12 cellular contexts compared by ENCODE assay signal in genomic region chr4:6272863-6273660, GRCh38. TPM values are rescaled to one million over a fixed set of nuclear protein-coding genes. Genes with fewer than 3 reads are reported as not detected.
DNase-seq lines count a peak whose midpoint lies in the region; ATAC-seq and TF ChIP-seq lines count a peak whose summit lies in the region.
"Had no signal": no experiment of that assay in that cellular context is flagged by ENCODE, and none has a peak within 500 bp of the region (broad histone marks: within the 10 kb centered on the region; RNA-seq: fewer than 3 reads in every experiment).

No MANE protein-coding gene starts in this region.

- peaks cover 3 to 5% of the 10 kb centered on the region in 2 donors for H3K36me3 ChIP-seq in muscle layer of duodenum (ENCODE audit: control insufficient read depth in 1 of 2, insufficient read depth in 2 of 2, low read length in 2 of 2)
- H3K36me3 ChIP-seq: prostate gland had no signal

- H3K18ac ChIP-seq in H9 (ENCODE audit: insufficient read length, low read depth, low read length), result no peak overlapping the region

- POLR2A ChIA-PET in AG04450 (lab: Yijun Ruan, JAX), result interaction anchor here (1.0 kb wide), 1 partner anchor 25 kb away, joined by 3 read pairs; no protein-coding TSS in a partner anchor

- peak overlapping the region in 1 of 3 experiments; percentile 55; a peak in 4 of 7 replicates for H3K27ac Mint-ChIP-seq in H9
- H3K27ac Mint-ChIP-seq: T-helper 1 cell treated with Interleukin-12 subunit alpha and Interleukin-12 subunit beta and Interleukin-4 antibody, amounts not matched to agents 30 μg/mL and 1 μg/mL, for 36 hours had no signal

- H3K79me2 ChIP-seq in H9 (ENCODE audit: insufficient read depth, low read length), result no peaks in the 10 kb centered on the region

- H2BK12ac ChIP-seq in H9 (ENCODE audit: insufficient read length, low read depth, low read length), result no peak overlapping the region

- no peaks in the 10 kb centered on the region; a peak in 1 of 7 replicates for H3K36me3 Mint-ChIP-seq in H9 (ENCODE audit: insufficient read depth in 1 of 3, low read depth in 3 of 3)

- peaks cover 2% of the 10 kb centered on the region for H3K27me3 ChIP-seq in AG04450 (ENCODE audit: control insufficient read depth, insufficient read depth, low read length)
- H3K27me3 ChIP-seq in muscle layer of duodenum (ENCODE audit: low read depth, low read length), result no peaks in the 10 kb centered on the region
- no peaks in the 10 kb centered on the region for H3K27me3 ChIP-seq in H9 (ENCODE audit: insufficient read depth, low read length)

- H3K23me2 ChIP-seq in H9 (ENCODE audit: insufficient read length, low read depth, low read length, poor library complexity, severe bottlenecking), result no peaks in the 10 kb centered on the region

- peak overlapping the region in 1 of 2 experiments; percentile 50; a peak in 1 of 5 replicates for H3K4me3 Mint-ChIP-seq in H9
- H3K4me3 Mint-ChIP-seq: T-helper 1 cell treated with Interleukin-12 subunit alpha and Interleukin-12 subunit beta and Interleukin-4 antibody, amounts not matched to agents 30 μg/mL and 1 μg/mL, for 36 hours had no signal

- ATAC-seq in HG03045 (IDR thresholded peaks at IDR 0.05; ENCODE audit: unreplicated experiment), result no peak

- no peak overlapping the region for H4K5ac ChIP-seq in H9 (ENCODE audit: insufficient read length, low read depth, low read length)

- H3K14ac ChIP-seq in H9 (ENCODE audit: insufficient read depth, low read length), result no peak overlapping the region

- H3K4me1 Mint-ChIP-seq in H9, result peaks cover 33 to 48% of the 10 kb centered on the region in 2 experiments

- no peak overlapping the region for H3T11ph ChIP-seq in H9 (ENCODE audit: low read length)

- no peak overlapping the region for H2BK20ac ChIP-seq in H9 (ENCODE audit: low read depth, low read length, poor library complexity, severe bottlenecking)

- peaks cover 3% of the 10 kb centered on the region for H4K20me1 ChIP-seq in H9 (ENCODE audit: control insufficient read depth, insufficient read depth, insufficient read length)

- H3K9ac ChIP-seq in H9 (ENCODE audit: extremely low read depth, insufficient read length, low read length), result no peak overlapping the region

- H4K91ac ChIP-seq in H9 (ENCODE audit: insufficient read length, low read depth, low read length), result no peak overlapping the region

- H4K8ac ChIP-seq in H9 (replicated peaks; ENCODE audit: insufficient read length, low read depth, low read length), result no peak overlapping the region

- no peaks in the 10 kb centered on the region for H3K9me3 Mint-ChIP-seq in H9
- H3K9me3 Mint-ChIP-seq: T-helper 1 cell treated with Interleukin-12 subunit alpha and Interleukin-12 subunit beta and Interleukin-4 antibody, amounts not matched to agents 30 μg/mL and 1 μg/mL, for 36 hours had no signal

- no peak overlapping the region for H3K4me2 ChIP-seq in H9 (ENCODE audit: insufficient read depth, insufficient read length, low read length)

- peak overlapping the region; percentile 39 for H3K4me3 ChIP-seq in AG04450 (ENCODE audit: low read depth, low read length)
- peak overlapping the region; percentile 28 to 95 for H3K4me3 ChIP-seq in muscle layer of duodenum (ENCODE audit: low read depth in 1 of 2, low read length in 2 of 2)
- H3K4me3 ChIP-seq: prostate gland had no signal

- H2BK15ac ChIP-seq in H9 (ENCODE audit: low read depth, low read length), result no peak overlapping the region

- CTCF ChIA-PET in AG04450 (lab: Charles Lee), result interaction anchor here (3.2 to 19.8 kb wide), 2 partner anchors 23 to 56 kb away, joined by 15 to 310 read pairs; no protein-coding TSS in a partner anchor

- no peaks in the 10 kb centered on the region; the same call in 1 of the 2 replicates for H3K9me3 ChIP-seq in AG04450 (ENCODE audit: control insufficient read depth, insufficient read depth, low read length)
- H3K9me3 ChIP-seq in muscle layer of duodenum (ENCODE audit: control insufficient read depth in 1 of 2, low read length in 2 of 2), result no peaks in the 10 kb centered on the region
- H3K9me3 ChIP-seq in H9 (ENCODE audit: control insufficient read depth, low read depth, low read length), result no peaks in the 10 kb centered on the region
- H3K9me3 ChIP-seq: prostate gland had no signal

- no peak overlapping the region for H2BK120ac ChIP-seq in H9 (ENCODE audit: low read depth, low read length, poor library complexity, severe bottlenecking)

- H3K27ac ChIP-seq in AG04450 (ENCODE audit: low read depth, low read length) (peak overlapping the region; percentile 96), muscle layer of duodenum (ENCODE audit: low read length) (peak overlapping the region; percentile 74), H9 (ENCODE audit: insufficient read length, low read depth, low read length) (no peak overlapping the region)

- no CpG with 5 or more reads among the region's 15 CpGs for WGBS in H9 (ENCODE audit: extremely low coverage, insufficient read length, low lambda C conversion rate)

- no peak overlapping the region for H2AFZ ChIP-seq in H9 (ENCODE audit: low read length)

- peak; percentile 75 for DNase-seq in AG04450 (ENCODE audit: low read depth, low spot score)
- peak; percentile 60 for DNase-seq in LHCN-M2 (ENCODE audit: low read depth)
- peak; percentile 65 for DNase-seq in dedifferentiated amniotic fluid mesenchymal stem cell (ENCODE audit: extremely low spot score)
- DNase-seq in activated CD4-positive, alpha-beta T cell treated with anti-CD3 and anti-CD28 coated beads for 4 hours, result no peak
- DNase-seq in UCSD-AML1 (lab: John Stamatoyannopoulos, UW; ENCODE audit: unreplicated experiment), result no peak
- no peak for DNase-seq in H9
- DNase-seq: DMS153, Karpas-422 had no signal

- H3K23ac ChIP-seq in H9 (ENCODE audit: insufficient read length, low read depth, low read length), result no peak overlapping the region

- peaks cover 9% of the 10 kb centered on the region for H3K27me3 Mint-ChIP-seq in H9 (ENCODE audit: low read depth)

- no peak overlapping the region for H2BK5ac ChIP-seq in H9 (ENCODE audit: insufficient read length, low read length)

- H3K4me1 ChIP-seq in muscle layer of duodenum (ENCODE audit: control insufficient read depth in 1 of 2, insufficient read depth in 2 of 2, low read length in 2 of 2) (peaks cover 40 to 74% of the 10 kb centered on the region in 2 donors), H9 (ENCODE audit: insufficient read depth, low read length) (no peaks in the 10 kb centered on the region; the same call in 1 of the 2 replicates)

- H3K79me1 ChIP-seq in H9 (ENCODE audit: insufficient read depth, low read depth, low read length, poor library complexity, severe bottlenecking), result no peaks in the 10 kb centered on the region

- 0 out of 2 replicates have a peak, but pooled peaks have one; percentile 1 for TF ChIP-seq CTCF in AG04450 (IDR thresholded peaks at IDR 0.05; ENCODE audit: low read depth, low read length)
- no peak for TF ChIP-seq CTCF in H9 (conservative IDR thresholded peaks at IDR 0.05)

- H2AK5ac ChIP-seq in H9 (ENCODE audit: insufficient read length, low read length), result no peak overlapping the region

- no peak overlapping the region for H3K56ac ChIP-seq in H9 (ENCODE audit: insufficient read length, low read depth, low read length)

- H3K4ac ChIP-seq in H9 (ENCODE audit: low read depth, low read length), result no peak overlapping the region

RNA-seq across cellular contexts. Expression of gene WFS1, which starts 3.4 kb away (rescaled TPM):
- polyA plus RNA-seq in AG04450 (2011; rRNA removed), result 46.8 and 64.6 TPM in 2 replicates
- polyA minus RNA-seq in AG04450 (2011; rRNA and poly(A)+ RNA removed), result 51.3 and 72.8 TPM in 2 replicates
- total RNA-seq in LHCN-M2 (2014; rRNA removed) (19.5 and 23.3 TPM in 2 replicates), H9 (2021) (17.5 and 18.9 TPM in 2 replicates)
- 22.4 TPM for polyA plus RNA-seq in LHCN-M2 (2012)

Comparison
In these comparisons a context has a peak if more than half of its experiments do, and no peak if none do; other contexts are left out.
1. DNase-seq: peak in AG04450 (single experiment), LHCN-M2 (single experiment) and dedifferentiated amniotic fluid mesenchymal stem cell (single experiment); none in activated CD4-positive, alpha-beta T cell treated with anti-CD3 and anti-CD28 coated beads for 4 hours (0 of 2), UCSD-AML1 (single experiment) and H9 (single experiment).